ENCODE assay signal across 8 cellular contexts in the genomic region with DNA sequence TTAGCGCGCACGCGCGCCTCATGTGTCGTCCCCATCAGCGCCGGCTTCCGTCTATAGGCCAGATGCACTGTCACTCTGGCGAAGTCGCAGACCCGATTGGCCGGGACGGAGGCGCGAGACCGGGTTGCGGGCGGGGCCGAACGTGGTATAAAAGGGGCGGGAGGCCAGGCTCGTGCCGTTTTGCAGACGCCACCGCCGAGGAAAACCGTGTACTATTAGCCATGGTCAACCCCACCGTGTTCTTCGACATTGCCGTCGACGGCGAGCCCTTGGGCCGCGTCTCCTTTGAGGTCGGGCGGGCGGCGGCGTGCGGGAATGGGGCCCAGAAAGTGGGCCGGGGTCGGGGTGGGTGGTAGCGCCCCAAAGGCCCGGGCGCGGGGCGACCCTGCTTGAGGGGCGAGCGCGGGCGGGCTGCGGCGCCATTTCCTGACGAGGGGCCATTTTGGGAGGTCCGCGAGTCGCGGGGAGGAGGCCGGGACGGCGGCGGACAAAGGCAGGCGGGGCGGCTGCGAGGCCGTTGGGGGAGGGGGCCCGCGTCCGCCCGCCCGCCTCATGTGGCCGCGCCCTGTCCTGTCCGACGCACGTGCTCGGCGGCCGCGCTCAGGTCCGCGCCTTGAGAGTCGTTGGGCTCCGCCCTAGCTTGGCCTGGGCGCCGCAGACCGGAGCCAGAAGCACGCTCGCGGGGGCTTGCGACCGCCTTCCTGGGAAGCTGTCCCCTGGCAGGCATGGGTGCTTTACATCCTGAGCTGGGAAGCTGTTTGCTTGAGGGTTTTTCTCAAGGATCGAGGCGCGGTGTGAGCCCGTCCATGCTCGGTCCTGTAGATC. TPM values are rescaled to one million over a fixed set of nuclear protein-coding genes. Genes with fewer than 3 reads are reported as not detected.
A peak's percentile ranks its signal among the peaks of the same experiment; 100 is the strongest.
DNase-seq lines count a peak whose midpoint lies in the region; ATAC-seq lines count a peak whose summit lies in the region.

A gene (plus strand): TSS at position 178 of the 825 bp plus-strand sequence. CDS start 44 bp downstream, at position 222.

- peak; percentile 84 for ATAC-seq in GM19372 (IDR thresholded peaks at IDR 0.05; ENCODE audit: low read depth, unreplicated experiment)
- peak; percentile 85 for ATAC-seq in HG03521 (IDR thresholded peaks at IDR 0.05; ENCODE audit: unreplicated experiment)
- ATAC-seq in left lobe of liver: peak; percentile 89

- DNase-seq in C1 segment of cervical spinal cord (lab: John Stamatoyannopoulos, UW) (peak; percentile 68 to 98 (median 95)), NCI-H748 treated with DMSO at 0.1 percent for 48 hours (lab: John Stamatoyannopoulos, UW) (peak; percentile 93), dedifferentiated amniotic fluid mesenchymal stem cell (ENCODE audit: extremely low spot score) (peak; percentile 97), left lobe of liver (ENCODE audit: low spot score) (peak; percentile 100)
- DNase-seq in activated CD4-positive, alpha-beta T cell treated with anti-CD3 and anti-CD28 coated beads, Interleukin-2, amount 50 U/mL, for 24 hours (ENCODE audit: low read depth in 1 of 2, low spot score in 1 of 2): peak; percentile 94 to 98
- peak; percentile 98 to 99 for DNase-seq in stimulated activated CD4-positive, alpha-beta T cell treated with anti-CD3 and anti-CD28 coated beads, Interleukin-2, amount 100 ng/mL, for 24 hours

RNA-seq across cellular contexts. Expression of the gene that starts here (rescaled TPM):
- total RNA-seq in left lobe of liver: 532 TPM

Comparison
In these comparisons a context has a peak if more than half of its experiments do, and no peak if none do; other contexts are left out.
1. Peak in every context shown above with its lines: DNase-seq and ATAC-seq.